25 cellular contexts compared by ENCODE assay signal in the genomic region with DNA sequence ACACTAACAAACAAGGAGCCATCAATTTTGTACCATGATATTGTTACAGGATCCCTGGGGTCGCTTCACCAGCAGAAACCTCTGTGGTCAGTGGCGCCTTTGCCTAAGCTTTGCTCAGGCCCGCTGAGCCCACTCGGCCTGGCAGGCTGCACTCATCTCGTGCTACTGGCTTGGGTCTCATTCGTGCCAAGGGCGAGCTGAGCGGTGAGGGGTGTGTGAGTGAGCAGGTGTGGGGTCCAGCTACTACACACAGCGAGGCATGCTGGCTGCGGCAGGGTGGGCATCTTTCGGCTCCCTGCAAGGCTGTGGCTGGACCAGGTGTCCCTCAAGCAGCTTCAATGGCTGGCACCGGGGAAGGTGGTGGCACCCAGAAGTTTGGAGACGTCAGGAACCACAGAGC. TPM values are rescaled to one million over a fixed set of nuclear protein-coding genes. Genes with fewer than 3 reads are reported as not detected.
DNase-seq lines count a peak whose midpoint lies in the region; ATAC-seq and TF ChIP-seq lines count a peak whose summit lies in the region.
"Had no signal": no experiment of that assay in that cellular context is flagged by ENCODE, and none has a peak within 500 bp of the region (broad histone marks: within the 10 kb centered on the region; RNA-seq: fewer than 3 reads in every experiment).

No MANE protein-coding gene starts in this region.

- H3K4ac ChIP-seq in H9 (ENCODE audit: low read depth, low read length) = no peak overlapping the region

- H3K4me2 ChIP-seq in H9 (ENCODE audit: insufficient read depth, insufficient read length, low read length) = no peak overlapping the region
- H3K4me2 ChIP-seq: BLaER1 treated with 17β-estradiol and CSF1 and Interleukin-3, amounts not matched to agents 10 nM and 100 nM had no signal

- H3K9me3 ChIP-seq in H9 (ENCODE audit: control insufficient read depth, low read depth, low read length) (no peaks in the 10 kb centered on the region), right lobe of liver (no peaks in the 10 kb centered on the region)
- H3K9me3 ChIP-seq: A549 had no signal

- H2BK20ac ChIP-seq in H9 (ENCODE audit: low read depth, low read length, poor library complexity, severe bottlenecking) = no peak overlapping the region

- TF ChIP-seq POLR2A in right lobe of liver (IDR thresholded peaks at IDR 0.05) = no peak

- no peak overlapping the region for H3K4me3 ChIP-seq in right lobe of liver
- H3K4me3 ChIP-seq: A549; BLaER1 treated with 17β-estradiol and CSF1 and Interleukin-3, amounts not matched to agents 10 nM and 100 nM; GM12878 had no signal

- H3K9ac ChIP-seq in H9 (ENCODE audit: extremely low read depth, insufficient read length, low read length) = no peak overlapping the region
- H3K9ac ChIP-seq: BLaER1 treated with 17β-estradiol and CSF1 and Interleukin-3, amounts not matched to agents 10 nM and 100 nM had no signal

- H3K4me1 Mint-ChIP-seq in H9 = no peaks in the 10 kb centered on the region
- H3K4me1 Mint-ChIP-seq: B cell had no signal

- no peaks in the 10 kb centered on the region for H3K27me3 Mint-ChIP-seq in H9 (ENCODE audit: low read depth)

- H3K4me1 ChIP-seq in H9 (ENCODE audit: insufficient read depth, low read length) (no peaks in the 10 kb centered on the region), right lobe of liver (no peaks in the 10 kb centered on the region)
- H3K4me1 ChIP-seq: A549 had no signal

- no peaks in the 10 kb centered on the region for H3K79me1 ChIP-seq in H9 (ENCODE audit: insufficient read depth, low read depth, low read length, poor library complexity, severe bottlenecking)

- no peak overlapping the region for H3K4me3 Mint-ChIP-seq in H9
- H3K4me3 Mint-ChIP-seq: B cell; CD4-positive, alpha-beta T cell; CD8-positive, alpha-beta T cell had no signal

- no peak overlapping the region; the same call in 1 of the 2 replicates for H3K14ac ChIP-seq in H9 (ENCODE audit: insufficient read depth, low read length)

- no peaks in the 10 kb centered on the region for H3K36me3 Mint-ChIP-seq in H9 (ENCODE audit: insufficient read depth in 1 of 3, low read depth in 3 of 3)
- H3K36me3 Mint-ChIP-seq: CD8-positive, alpha-beta T cell had no signal

- no peak overlapping the region for H3K27ac ChIP-seq in H9 (ENCODE audit: insufficient read length, low read depth, low read length)
- no peak overlapping the region for H3K27ac ChIP-seq in right lobe of liver
- H3K27ac ChIP-seq: 22Rv1; A549; BLaER1 treated with 17β-estradiol and CSF1 and Interleukin-3, amounts not matched to agents 10 nM and 100 nM; C4-2B had no signal

- H2BK12ac ChIP-seq in H9 (ENCODE audit: insufficient read length, low read depth, low read length) = no peak overlapping the region

- no peaks in the 10 kb centered on the region; a peak in 1 of 5 replicates for H3K9me3 Mint-ChIP-seq in H9
- H3K9me3 Mint-ChIP-seq: CD4-positive, alpha-beta T cell; CD8-positive, alpha-beta T cell had no signal

- peak overlapping the region; percentile 17 for H3K18ac ChIP-seq in H9 (ENCODE audit: insufficient read length, low read depth, low read length)

- no peak overlapping the region for H2BK15ac ChIP-seq in H9 (ENCODE audit: low read depth, low read length)

- no peak overlapping the region for H2BK5ac ChIP-seq in H9 (ENCODE audit: insufficient read length, low read length)

- no peak overlapping the region for H3K23ac ChIP-seq in H9 (ENCODE audit: insufficient read length, low read depth, low read length)

- ATAC-seq in left lobe of liver = peak; percentile 15
- ATAC-seq in right lobe of liver = peak in 3 of 4 donors; percentile 12 to 25 (median 14)
- no peak for ATAC-seq in HG03045 (IDR thresholded peaks at IDR 0.05; ENCODE audit: unreplicated experiment)
- ATAC-seq: CD8-positive, alpha-beta T cell; GM12878 had no signal

- no peaks in the 10 kb centered on the region for H4K20me1 ChIP-seq in H9 (ENCODE audit: control insufficient read depth, insufficient read depth, insufficient read length)
- H4K20me1 ChIP-seq: BLaER1 treated with 17β-estradiol and CSF1 and Interleukin-3, amounts not matched to agents 10 nM and 100 nM had no signal

- DNase-seq in H9 (no peak), left lobe of liver (ENCODE audit: low spot score) (no peak), right lobe of liver (no peak), HPDE6-E6E7 (ENCODE audit: extremely low spot score) (no peak), GM19240 (ENCODE audit: insufficient read length, low spot score) (no peak)
- DNase-seq: AML-193; CD4-positive, alpha-beta T cell; CD8-positive, alpha-beta T cell; DMS 273 treated with DMSO at 0.1 percent for 48 hours; DMS153; DMS53; DMS79; DND-41; EL; GDM1 had no signal

- no peak overlapping the region for H4K8ac ChIP-seq in H9 (replicated peaks; ENCODE audit: insufficient read length, low read depth, low read length)

- H3K79me2 ChIP-seq in H9 (ENCODE audit: insufficient read depth, low read length) = no peaks in the 10 kb centered on the region

- H4K5ac ChIP-seq in H9 (ENCODE audit: insufficient read length, low read depth, low read length) = no peak overlapping the region

- H3K27me3 ChIP-seq in H9 (ENCODE audit: insufficient read depth, low read length) = no peaks in the 10 kb centered on the region
- no peaks in the 10 kb centered on the region for H3K27me3 ChIP-seq in right lobe of liver
- H3K27me3 ChIP-seq: BLaER1 treated with 17β-estradiol and CSF1 and Interleukin-3, amounts not matched to agents 10 nM and 100 nM had no signal

- H4K91ac ChIP-seq in H9 (ENCODE audit: insufficient read length, low read depth, low read length) = no peak overlapping the region

- intact Hi-C loops in right lobe of liver (cut with DNase I) = no loop called here

- peaks cover 0 to 79% (median 38%) of the 10 kb centered on the region in 4 donors for H3K36me3 ChIP-seq in right lobe of liver
- H3K36me3 ChIP-seq: BLaER1 treated with 17β-estradiol and CSF1 and Interleukin-3, amounts not matched to agents 10 nM and 100 nM had no signal

- no peak overlapping the region for H2AFZ ChIP-seq in H9 (ENCODE audit: low read length)

- no peak overlapping the region for H3K27ac Mint-ChIP-seq in H9
- H3K27ac Mint-ChIP-seq: B cell; CD4-positive, alpha-beta T cell; CD8-positive, alpha-beta T cell had no signal

- H2AK5ac ChIP-seq in H9 (ENCODE audit: insufficient read length, low read length) = no peak overlapping the region

- H2BK120ac ChIP-seq in H9 (ENCODE audit: low read depth, low read length, poor library complexity, severe bottlenecking) = no peak overlapping the region

- WGBS in H9 (ENCODE audit: extremely low coverage, insufficient read length, low lambda C conversion rate) = no CpG with 5 or more reads among the region's 13 CpGs
- WGBS in right lobe of liver (ENCODE audit: insufficient coverage, low coverage, low lambda C conversion rate, missing lambda C conversion rate) = 93% methylated on average over 11 of the region's 13 CpGs

- H3K23me2 ChIP-seq in H9 (ENCODE audit: insufficient read length, low read depth, low read length, poor library complexity, severe bottlenecking) = no peaks in the 10 kb centered on the region

- H3T11ph ChIP-seq in H9 (ENCODE audit: low read length) = no peak overlapping the region

- TF ChIP-seq CTCF in H9 (conservative IDR thresholded peaks at IDR 0.05) (no peak), right lobe of liver (IDR thresholded peaks at IDR 0.05) (no peak)

- H3K56ac ChIP-seq in H9 (ENCODE audit: insufficient read length, low read depth, low read length) = no peak overlapping the region

RNA-seq across cellular contexts. Expression of a gene that starts 19.1 kb away (rescaled TPM):
- total RNA-seq in H9 (2021) (not detected in 2 replicates), left lobe of liver (607 TPM), right lobe of liver (100 to 1,000 TPM; 342 to 693 (median 554) TPM)
- total RNA-seq: A172; B cell; CD4-positive, alpha-beta T cell; CD8-positive, alpha-beta T cell; Daoy; G401 had no signal

RNA-seq across cellular contexts. Expression of a gene that starts 33.2 kb away (rescaled TPM):
- total RNA-seq in H9 (2021) = 57.8 and 61.9 TPM in 2 replicates
- total RNA-seq in left lobe of liver = 46.7 TPM
- total RNA-seq in right lobe of liver = 10 to 100 TPM; 20.3 to 52.8 (median 50.3) TPM

Comparison
In these comparisons a context has a peak if more than half of its experiments do, and no peak if none do; other contexts are left out.
1. RNA of a gene that starts 19.1 kb away (total RNA-seq): 607 TPM in left lobe of liver (single experiment) and 342 to 693 TPM in right lobe of liver; not detected in H9; every median in the first group is over 100 times any median in the second.